In the genomic region with DNA sequence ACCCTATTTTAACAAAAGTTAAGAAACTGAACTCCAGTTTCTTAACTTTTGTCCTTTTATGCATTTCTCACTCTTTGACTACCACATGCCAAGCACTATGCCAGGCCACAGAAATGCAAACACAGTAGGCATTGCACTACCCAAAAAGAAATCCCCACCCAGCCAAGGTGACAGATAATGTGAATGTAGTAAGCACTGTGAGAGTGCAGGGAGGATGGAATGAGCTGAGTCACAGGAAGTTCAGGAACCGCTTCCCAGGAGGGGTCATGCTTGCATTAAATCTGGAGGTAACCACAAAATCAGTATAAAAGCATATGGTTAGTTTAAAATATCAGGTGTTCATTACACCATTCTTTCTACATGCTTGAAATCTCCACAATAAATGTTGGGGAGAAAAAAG, we compare ENCODE assay signal across 11 cellular contexts. TPM values are rescaled to one million over a fixed set of nuclear protein-coding genes. Genes with fewer than 3 reads are reported as not detected.
DNase-seq lines count a peak whose midpoint lies in the region; ATAC-seq lines count a peak whose summit lies in the region.
"Had no signal": no experiment of that assay in that cellular context is flagged by ENCODE, and none has a peak within 500 bp of the region (broad histone marks: within the 10 kb centered on the region; RNA-seq: fewer than 3 reads in every experiment).

No MANE protein-coding gene starts in this region.

- peak overlapping the region; percentile 27 for H3K27ac Mint-ChIP-seq in T-helper 1 cell treated with Interleukin-12 subunit alpha and Interleukin-12 subunit beta and Interleukin-4 antibody, amounts not matched to agents 30 μg/mL and 1 μg/mL, for 36 hours

- H3K36me3 Mint-ChIP-seq in T-helper 1 cell treated with Interleukin-12 subunit alpha and Interleukin-12 subunit beta and Interleukin-4 antibody, amounts not matched to agents 30 μg/mL and 1 μg/mL, for 36 hours (ENCODE audit: low read depth): peaks cover 12% of the 10 kb centered on the region

- no peak for ATAC-seq in HG03565 (IDR thresholded peaks at IDR 0.05; ENCODE audit: unreplicated experiment)
- no peak for ATAC-seq in GM21619 (IDR thresholded peaks at IDR 0.05; ENCODE audit: unreplicated experiment)

- no peaks in the 10 kb centered on the region for H3K9me3 Mint-ChIP-seq in T-helper 1 cell treated with Interleukin-12 subunit alpha and Interleukin-12 subunit beta and Interleukin-4 antibody, amounts not matched to agents 30 μg/mL and 1 μg/mL, for 36 hours

- H3K4me3 Mint-ChIP-seq in T-helper 1 cell treated with Interleukin-12 subunit alpha and Interleukin-12 subunit beta and Interleukin-4 antibody, amounts not matched to agents 30 μg/mL and 1 μg/mL, for 36 hours: no peak overlapping the region

- no peaks in the 10 kb centered on the region for H3K27me3 Mint-ChIP-seq in T-helper 1 cell treated with Interleukin-12 subunit alpha and Interleukin-12 subunit beta and Interleukin-4 antibody, amounts not matched to agents 30 μg/mL and 1 μg/mL, for 36 hours (ENCODE audit: low read depth)

- DNase-seq in A172 (ENCODE audit: low spot score) (peak; percentile 100), H4 (ENCODE audit: low spot score) (peak; percentile 98), fibroblast of gingiva (ENCODE audit: low read depth) (peak; percentile 89), retina (no peak)
- no peak for DNase-seq in activated effector memory CD4-positive, alpha-beta T cell treated with Interleukin-2 at 50 U/mL for 16 hours
- DNase-seq: DMS79 treated with DMSO at 0.1 percent for 48 hours had no signal

- peaks cover 48% of the 10 kb centered on the region for H3K4me1 Mint-ChIP-seq in T-helper 1 cell treated with Interleukin-12 subunit alpha and Interleukin-12 subunit beta and Interleukin-4 antibody, amounts not matched to agents 30 μg/mL and 1 μg/mL, for 36 hours (ENCODE audit: low read depth)

RNA-seq across cellular contexts. Expression of a gene that starts 20.1 kb away (rescaled TPM):
- total RNA-seq in A172 (2014; rRNA removed; shearing (Covaris generic)): 0.24 TPM in 1 of 2 replicates, not detected in the other
- not detected in 2 replicates for total RNA-seq in H4 (2014; rRNA removed; shearing (Covaris generic))
- total RNA-seq: pulmonary artery endothelial cell, thoracic aorta had no signal

RNA-seq across cellular contexts. Expression of a gene that starts 27.8 kb away (rescaled TPM):
- 230 and 292 TPM in 2 replicates for total RNA-seq in A172 (2014; rRNA removed; shearing (Covaris generic))
- 228 and 244 TPM in 2 replicates for total RNA-seq in H4 (2014; rRNA removed; shearing (Covaris generic))

RNA-seq across cellular contexts. Expression of a gene that starts 34.4 kb away (rescaled TPM):
- total RNA-seq in A172 (2014; rRNA removed; shearing (Covaris generic)): 11.4 and 15.1 TPM in 2 replicates
- 4.0 and 10.4 TPM in 2 replicates for total RNA-seq in H4 (2014; rRNA removed; shearing (Covaris generic))

Comparison
In these comparisons a context has a peak if more than half of its experiments do, and no peak if none do; other contexts are left out.
1. DNase-seq: peak in A172 (single experiment), H4 (single experiment) and fibroblast of gingiva (single experiment); none in retina (single experiment) and activated effector memory CD4-positive, alpha-beta T cell treated with Interleukin-2 at 50 U/mL for 16 hours (single experiment).